18 cellular contexts compared by ENCODE assay signal in genomic region chr1:13945856-13946255, GRCh38.
"Had no signal": no experiment of that assay in that cellular context is flagged by ENCODE, and none has a peak within 500 bp of the region (broad histone marks: within the 10 kb centered on the region; RNA-seq: fewer than 3 reads in every experiment).

No MANE protein-coding gene starts in this region.

- H3K27ac ChIP-seq: lower lobe of right lung had no signal

- H3K4me3 ChIP-seq: lower lobe of right lung, tibial nerve had no signal

- DNase-seq: activated B cell treated with CpG ODN at 0.5 μM for 24 hours; activated CD4-positive, alpha-beta memory T cell treated with anti-CD3 and anti-CD28 coated beads, Interleukin-2, amount 10 ng/mL, durations not matched to agents 7 days and 5 days; activated CD4-positive, alpha-beta T cell treated with anti-CD3 and anti-CD28 coated beads for 4 hours; activated CD8-positive, alpha-beta memory T cell treated with anti-CD3 and anti-CD28 coated beads, Interleukin-2, amount 10 ng/mL, durations not matched to agents 7 days and 5 days; activated naive CD4-positive, alpha-beta T cell; activated naive CD8-positive, alpha-beta T cell treated with anti-CD3 and anti-CD28 coated beads for 36 hours; activated T-cell treated with anti-CD3 and anti-CD28 coated beads, Interleukin-2, amount 50 U/mL, for 1 hour; amygdala; cortex of kidney; islet precursor cell; left colon; lower lobe of right lung; posterior cingulate gyrus; stimulated activated CD4-positive, alpha-beta T cell treated with anti-CD3 and anti-CD28 coated beads, Interleukin-12 subunit alpha, Interleukin-12 subunit beta, amount 100 ng/mL, for 4 hours; stimulated activated CD4-positive, alpha-beta T cell treated with anti-CD3 and anti-CD28 coated beads, Interleukin-1b, Interleukin-23, amount 100 ng/mL, for 48 hours; stimulated activated naive CD4-positive, alpha-beta T cell treated with Interleukin-2 at 50 U/mL for 16 hours had no signal

- H3K36me3 ChIP-seq: lower lobe of right lung, tibial nerve had no signal

- H3K4me1 ChIP-seq: lower lobe of right lung, tibial nerve had no signal

- ATAC-seq: activated CD8-positive, alpha-beta memory T cell treated with anti-CD3 and anti-CD28 coated beads, Interleukin-2, amount 10 ng/mL, durations not matched to agents 7 days and 5 days; activated T-helper 17 cell treated with anti-CD3 and anti-CD28 coated beads, Interleukin-2, amount 50 U/mL, for 72 hours; left colon; lower lobe of right lung had no signal

- H3K27me3 ChIP-seq: tibial nerve had no signal
